ENCODE assay signal across 19 cellular contexts in genomic region chr7:128115326-128115820, GRCh38.
DNase-seq lines count a peak whose midpoint lies in the region; ATAC-seq, FAIRE-seq and TF ChIP-seq lines count a peak whose summit lies in the region.
"Had no signal": no experiment of that assay in that cellular context is flagged by ENCODE, and none has a peak within 500 bp of the region (broad histone marks: within the 10 kb centered on the region; RNA-seq: fewer than 3 reads in every experiment).

No MANE protein-coding gene starts in this region.

- DNase-seq in GM03348 (ENCODE audit: low spot score) (peak; percentile 38), Peyer's patch (peak in 2 of 3 donors; percentile 3 to 5), endodermal cell (peak; percentile 49), osteoblast (ENCODE audit: insufficient read length, low spot score, missing footprints) (peak; percentile 44), frontal cortex (ENCODE audit: low spot score in 2 of 2) (no peak)
- DNase-seq: activated CD4-positive, alpha-beta T cell treated with anti-CD3 and anti-CD28 coated beads for 4 hours; CD8-positive, alpha-beta memory T cell; GOT3; NCI-H1694 treated with DMSO at 0.1 percent for 48 hours; right lobe of liver; stimulated activated CD4-positive, alpha-beta T cell treated with anti-CD3 and anti-CD28 coated beads, Interleukin-4, amount 100 ng/mL, for 24 hours had no signal

- no peak for FAIRE-seq in frontal cortex (lab: Jason Lieb, UNC)

- H3K36me3 ChIP-seq in Peyer's patch (no peaks in the 10 kb centered on the region), endodermal cell (ENCODE audit: control insufficient read depth, insufficient read depth, low read length) (no peaks in the 10 kb centered on the region), osteoblast (ENCODE audit: insufficient read depth, low read length) (no peaks in the 10 kb centered on the region)
- H3K36me3 ChIP-seq: adrenal gland, esophagus muscularis mucosa, neural progenitor cell, right lobe of liver had no signal

- H3K9ac ChIP-seq in endodermal cell (ENCODE audit: extremely low read depth, low read length, poor library complexity, severe bottlenecking), result no peak overlapping the region
- H3K9ac ChIP-seq: neural progenitor cell had no signal

- H3K79me2 ChIP-seq in osteoblast (ENCODE audit: insufficient read depth, low read length), result no peaks in the 10 kb centered on the region

- H3K9me3 Mint-ChIP-seq in endodermal cell, result no peaks in the 10 kb centered on the region
- H3K9me3 Mint-ChIP-seq: CD8-positive, alpha-beta memory T cell; neural progenitor cell; T-helper 2 cell treated with Interferon-gamma antibody and Interleukin-4, amounts not matched to agents 5 μg/mL and 100 μg/mL, for 36 hours had no signal

- ATAC-seq in HG02981 (IDR thresholded peaks at IDR 0.05; ENCODE audit: unreplicated experiment) (no peak), HG02571 (IDR thresholded peaks at IDR 0.05; ENCODE audit: unreplicated experiment) (no peak), HG02884 (IDR thresholded peaks at IDR 0.05; ENCODE audit: unreplicated experiment) (no peak)
- ATAC-seq: right lobe of liver, Right ventricle myocardium inferior had no signal

- no peak for TF ChIP-seq POLR2A in Peyer's patch (IDR thresholded peaks at IDR 0.05)

- no peaks in the 10 kb centered on the region for H3K9me3 ChIP-seq in Peyer's patch
- no peaks in the 10 kb centered on the region for H3K9me3 ChIP-seq in endodermal cell (ENCODE audit: control insufficient read depth, low read length)
- no peaks in the 10 kb centered on the region for H3K9me3 ChIP-seq in osteoblast (ENCODE audit: low read depth, low read length)
- H3K9me3 ChIP-seq: adrenal gland, esophagus muscularis mucosa, right lobe of liver had no signal

- TF ChIP-seq CTCF in Peyer's patch (IDR thresholded peaks at IDR 0.05) (no peak), endodermal cell (conservative IDR thresholded peaks at IDR 0.05) (no peak), osteoblast (IDR thresholded peaks at IDR 0.05; ENCODE audit: extremely low read depth, low read depth, low read length) (no peak)

- no peak overlapping the region for H3K27ac Mint-ChIP-seq in endodermal cell
- H3K27ac Mint-ChIP-seq: neural progenitor cell; T-helper 2 cell treated with Interferon-gamma antibody and Interleukin-4, amounts not matched to agents 5 μg/mL and 100 μg/mL, for 36 hours had no signal

- H3K4me1 ChIP-seq in Peyer's patch (peaks cover 0 to 26% (median 5%) of the 10 kb centered on the region in 4 donors), endodermal cell (ENCODE audit: control insufficient read depth, insufficient read depth, low read length) (no peaks in the 10 kb centered on the region), osteoblast (ENCODE audit: insufficient read depth, low read length) (peaks cover 7% of the 10 kb centered on the region)
- H3K4me1 ChIP-seq: adrenal gland, esophagus muscularis mucosa, neural progenitor cell, right lobe of liver had no signal

- H3K36me3 Mint-ChIP-seq in endodermal cell (ENCODE audit: low read depth), result no peaks in the 10 kb centered on the region
- H3K36me3 Mint-ChIP-seq: CD8-positive, alpha-beta memory T cell; neural progenitor cell had no signal

- H3K27me3 ChIP-seq in Peyer's patch (no peaks in the 10 kb centered on the region), endodermal cell (ENCODE audit: control insufficient read depth, insufficient read depth, low read length, poor library complexity, severe bottlenecking) (peaks cover 23% of the 10 kb centered on the region), osteoblast (ENCODE audit: insufficient read depth, low read length) (peaks cover 7% of the 10 kb centered on the region)
- H3K27me3 ChIP-seq: adrenal gland, neural progenitor cell, right lobe of liver had no signal

- no peaks in the 10 kb centered on the region for H4K20me1 ChIP-seq in osteoblast (ENCODE audit: insufficient read depth, low read length)

- H3K4me3 ChIP-seq in Peyer's patch (no peak overlapping the region), endodermal cell (ENCODE audit: low read length) (no peak overlapping the region), osteoblast (ENCODE audit: insufficient read depth, low read length) (no peak overlapping the region)
- H3K4me3 ChIP-seq: adrenal gland, esophagus muscularis mucosa, neural progenitor cell, right lobe of liver had no signal

- no peak overlapping the region for H3K4me2 ChIP-seq in osteoblast (ENCODE audit: insufficient read depth, low read length)
- H3K4me2 ChIP-seq: neural progenitor cell had no signal

- H3K4me1 Mint-ChIP-seq in endodermal cell, result no peaks in the 10 kb centered on the region

- 83 to 93% methylated on average over 8 to 11 of the region's 11 CpGs for WGBS in endodermal cell (ENCODE audit: insufficient coverage in 1 of 2, insufficient read length in 1 of 2), 2 experiments

- H3K27me3 Mint-ChIP-seq in endodermal cell (ENCODE audit: insufficient read depth), result peaks cover 68% of the 10 kb centered on the region

- peak overlapping the region; percentile 3 for H2AFZ ChIP-seq in osteoblast (ENCODE audit: low read length)
- H2AFZ ChIP-seq: neural progenitor cell had no signal

- no peak overlapping the region for H3K4me3 Mint-ChIP-seq in endodermal cell
- H3K4me3 Mint-ChIP-seq: CD8-positive, alpha-beta memory T cell; T-helper 2 cell treated with Interferon-gamma antibody and Interleukin-4, amounts not matched to agents 5 μg/mL and 100 μg/mL, for 36 hours had no signal

- H3K27ac ChIP-seq in Peyer's patch (no peak overlapping the region), endodermal cell (ENCODE audit: low read depth, low read length) (no peak overlapping the region), osteoblast (ENCODE audit: low read depth, low read length) (no peak overlapping the region)
- H3K27ac ChIP-seq: adrenal gland, esophagus muscularis mucosa, neural progenitor cell, right lobe of liver had no signal

Comparison
In these comparisons a context has a peak if more than half of its experiments do, and no peak if none do; other contexts are left out.
1. DNase-seq: peak in GM03348 (single experiment), Peyer's patch (2 of 3), endodermal cell (single experiment) and osteoblast (single experiment); none in frontal cortex (0 of 2).